8 cellular contexts compared by ENCODE assay signal in genomic region chr17:78779848-78780247, GRCh38. TPM values are rescaled to one million over a fixed set of nuclear protein-coding genes. Genes with fewer than 3 reads are reported as not detected.
DNase-seq lines count a peak whose midpoint lies in the region; ATAC-seq and TF ChIP-seq lines count a peak whose summit lies in the region.

No MANE protein-coding gene starts in this region.

- H3K27me3 ChIP-seq in body of pancreas = no peaks in the 10 kb centered on the region

- 37 to 41% methylated on average over 3 of the region's 3 CpGs for WGBS in body of pancreas, 2 donors

- H3K4me3 ChIP-seq in GM12864 (ENCODE audit: low read depth, low read length) = peak overlapping the region; percentile 78
- H3K4me3 ChIP-seq in body of pancreas = no peak overlapping the region

- no peaks in the 10 kb centered on the region for H3K9me3 ChIP-seq in body of pancreas

- H3K27me3 Mint-ChIP-seq in osteocyte (ENCODE audit: unreplicated experiment) = no peaks in the 10 kb centered on the region

- TF ChIP-seq CTCF in GM12864 (IDR thresholded peaks at IDR 0.05; ENCODE audit: low read depth, low read length, missing control alignments) (no peak), RWPE1 (conservative IDR thresholded peaks at IDR 0.05; ENCODE audit: low read depth) (no peak), body of pancreas (IDR thresholded peaks at IDR 0.05) (peak in 1 of 7 experiments; percentile 4), osteocyte (IDR thresholded peaks at IDR 0.05) (no peak)

- H3K9me3 Mint-ChIP-seq in osteocyte (ENCODE audit: unreplicated experiment) = no peaks in the 10 kb centered on the region

- peak; percentile 84 for DNase-seq in GM12864 (ENCODE audit: low read depth)
- DNase-seq in RWPE1 (ENCODE audit: low spot score) = no peak
- peak in 1 of 4 donors; percentile 43 for DNase-seq in body of pancreas
- DNase-seq in osteocyte (ENCODE audit: extremely low spot score, unreplicated experiment) = no peak
- DNase-seq in NCI-H2227 (lab: John Stamatoyannopoulos, UW; ENCODE audit: unreplicated experiment) = no peak
- DNase-seq in T1000 (lab: John Stamatoyannopoulos, UW) = no peak

- H3K4me1 ChIP-seq in body of pancreas = peaks cover 29% of the 10 kb centered on the region

- ATAC-seq in body of pancreas (no peak), GM21423 (IDR thresholded peaks at IDR 0.05; ENCODE audit: unreplicated experiment) (no peak), GM19467 (IDR thresholded peaks at IDR 0.05; ENCODE audit: unreplicated experiment) (no peak)

- H3K4me1 Mint-ChIP-seq in osteocyte (ENCODE audit: unreplicated experiment) = peaks cover 47% of the 10 kb centered on the region

- H3K4me3 Mint-ChIP-seq in osteocyte (ENCODE audit: unreplicated experiment) = peak overlapping the region; percentile 66

- POLR2A ChIA-PET in RWPE1 (lab: Yijun Ruan, JAX; ENCODE audit: low non-redundant PET) = no interaction called here

- H3K36me3 ChIP-seq in body of pancreas (replicated peaks in 1 of 2; ENCODE audit: insufficient read depth in 1 of 2, low read depth in 2 of 2) = no peaks in the 10 kb centered on the region

- H3K36me3 Mint-ChIP-seq in osteocyte (ENCODE audit: unreplicated experiment) = no peaks in the 10 kb centered on the region

- H3K27ac ChIP-seq in RWPE1 (peak overlapping the region; percentile 88), body of pancreas (peak overlapping the region in 3 of 4 donors; percentile 87 to 92 (median 91))

- CTCF ChIA-PET in RWPE1 (lab: Yijun Ruan, JAX) = no interaction called here

- H3K27ac Mint-ChIP-seq in osteocyte (ENCODE audit: unreplicated experiment) = peak overlapping the region; percentile 69

- intact Hi-C loops in body of pancreas (cut with DNase I) = no loop called here

- TF ChIP-seq POLR2A in body of pancreas (IDR thresholded peaks at IDR 0.05) = peak in 1 of 3 donors; percentile 19

RNA-seq across cellular contexts. Expression of gene CYTH1, which starts 2.2 kb away (rescaled TPM):
- total RNA-seq in body of pancreas = 10 to 100 TPM; 32.2 to 60.6 TPM
- 113 and 123 TPM in 2 replicates for total RNA-seq in osteocyte
